In genomic region chr7:41698114-41698513, GRCh38 we compare ENCODE assay signal across 1 cellular context.
TF ChIP-seq lines count a peak whose summit lies in the region.

No MANE protein-coding gene starts in this region.

TF ChIP-seq in PFSK-1, 5 proteins besides CTCF, POLR2A, EP300 and RAD21 (continued from another document):
- TF ChIP-seq REST (IDR thresholded peaks at IDR 0.05; ENCODE audit: insufficient read depth in 1 of 2, low read depth in 2 of 2, low read length in 2 of 2) = no peak
